Comparison of ENCODE assay signal across 9 cellular contexts in genomic region chr15:38176155-38176554, GRCh38.
DNase-seq lines count a peak whose midpoint lies in the region; ATAC-seq and TF ChIP-seq lines count a peak whose summit lies in the region.
"Had no signal": no experiment of that assay in that cellular context is flagged by ENCODE, and none has a peak within 500 bp of the region (broad histone marks: within the 10 kb centered on the region; RNA-seq: fewer than 3 reads in every experiment).

No MANE protein-coding gene starts in this region.

- no peaks in the 10 kb centered on the region for H3K36me3 Mint-ChIP-seq in nephron progenitor cell (ENCODE audit: low read depth)

- TF ChIP-seq CTCF in prostate gland (IDR thresholded peaks at IDR 0.05), result no peak
- no peak for TF ChIP-seq CTCF in nephron progenitor cell (IDR thresholded peaks at IDR 0.05)

- in situ Hi-C loops in HAP-1 (cut with MboI; ENCODE audit: low sequenced_read_pairs), result no loop called here

- no peak for TF ChIP-seq POLR2A in prostate gland (IDR thresholded peaks at IDR 0.05)

- no peak overlapping the region for H3K4me3 ChIP-seq in prostate gland
- no peak overlapping the region for H3K4me3 ChIP-seq in HAP-1

- no peaks in the 10 kb centered on the region for H3K4me1 ChIP-seq in prostate gland (replicated peaks)
- H3K4me1 ChIP-seq in HAP-1, result peaks cover 4% of the 10 kb centered on the region

- intact Hi-C loops in prostate gland (cut with DNase I), result no loop called here

- peak; percentile 98 for ATAC-seq in GM18499 (IDR thresholded peaks at IDR 0.05; ENCODE audit: insufficient read depth, unreplicated experiment)

- H3K9me3 Mint-ChIP-seq in nephron progenitor cell, result peaks cover 3% of the 10 kb centered on the region

- no peak overlapping the region for H3K27ac Mint-ChIP-seq in nephron progenitor cell

- peaks cover 3% of the 10 kb centered on the region for H3K27me3 Mint-ChIP-seq in nephron progenitor cell (ENCODE audit: low read depth, poor library complexity)

- H3K4me3 Mint-ChIP-seq in nephron progenitor cell, result no peak overlapping the region

- no peak overlapping the region for H3K27ac ChIP-seq in prostate gland

- H3K4me1 Mint-ChIP-seq in nephron progenitor cell, result peaks cover 7% of the 10 kb centered on the region

- H3K27me3 ChIP-seq in prostate gland (replicated peaks; ENCODE audit: insufficient read depth) (no peaks in the 10 kb centered on the region), HAP-1 (ENCODE audit: low read depth) (no peaks in the 10 kb centered on the region)

- H3K9me3 ChIP-seq in prostate gland, result no peaks in the 10 kb centered on the region
- H3K9me3 ChIP-seq in HAP-1, result no peaks in the 10 kb centered on the region

- 96% methylated on average over 4 of the region's 4 CpGs for WGBS in prostate gland

- H3K36me3 ChIP-seq in prostate gland (no peaks in the 10 kb centered on the region), HAP-1 (replicated peaks) (no peaks in the 10 kb centered on the region)

- peak; percentile 7 for DNase-seq in H4 (ENCODE audit: low spot score)
- peak; percentile 85 for DNase-seq in LHCN-M2 (ENCODE audit: low read depth)
- DNase-seq in kidney glomerular epithelial cell (lab: John Stamatoyannopoulos, UW), result peak; percentile 94
- no peak for DNase-seq in prostate gland (ENCODE audit: low spot score)
- DNase-seq in HAP-1 (ENCODE audit: low spot score in 2 of 2), result no peak
- no peak for DNase-seq in SHP77 treated with DMSO at 0.1 percent for 48 hours (lab: John Stamatoyannopoulos, UW)
- no peak for DNase-seq in nephron progenitor cell
- DNase-seq: NCI-H524 had no signal

Comparison
In these comparisons a context has a peak if more than half of its experiments do, and no peak if none do; other contexts are left out.
1. DNase-seq: peak in H4 (single experiment), LHCN-M2 (single experiment) and kidney glomerular epithelial cell (single experiment); none in prostate gland (single experiment), HAP-1 (0 of 2), SHP77 treated with DMSO at 0.1 percent for 48 hours (single experiment) and nephron progenitor cell (single experiment).